16 cellular contexts compared by ENCODE assay signal in the genomic region with DNA sequence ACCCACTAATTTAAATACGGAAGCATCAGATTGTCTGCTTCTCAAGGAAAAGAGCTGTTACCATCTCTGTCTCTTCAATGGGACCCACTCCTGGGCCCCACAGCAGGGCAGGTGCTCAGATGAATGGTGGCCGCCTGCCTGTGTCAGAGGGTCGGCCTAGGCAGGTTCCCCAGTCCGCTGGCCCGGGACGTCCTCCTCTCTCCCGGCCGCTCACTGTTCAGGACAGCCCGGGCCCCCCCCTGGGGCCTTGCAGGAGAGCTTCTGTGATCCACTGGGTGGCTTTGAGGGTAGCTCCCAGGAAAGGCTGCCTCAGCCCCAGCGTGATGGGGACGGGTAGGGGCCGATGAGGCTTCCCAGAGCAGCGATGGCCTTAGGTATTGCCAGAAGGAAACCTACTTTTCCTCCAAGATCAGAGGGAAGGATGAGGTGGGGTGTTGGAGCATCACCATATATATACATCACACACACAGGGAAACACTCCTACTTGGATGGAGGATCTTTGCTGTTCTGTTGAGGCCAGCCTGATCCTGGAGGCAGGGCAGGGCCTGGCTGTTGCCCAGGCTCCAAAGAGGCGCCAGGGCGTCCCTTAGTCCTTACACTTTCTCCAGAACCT.
"Had no signal": no experiment of that assay in that cellular context is flagged by ENCODE, and none has a peak within 500 bp of the region (broad histone marks: within the 10 kb centered on the region; RNA-seq: fewer than 3 reads in every experiment).

No MANE protein-coding gene starts in this region.

- DNase-seq: activated CD4-positive, CD25-positive, alpha-beta regulatory T cell; activated gamma-delta T cell; activated T-cell treated with anti-CD3 and anti-CD28 coated beads, Interleukin-2, amount 50 U/mL, for 24 hours; amygdala; dorsolateral prefrontal cortex; esophagus squamous epithelium; foreskin fibroblast; left lung; pancreas; stimulated activated CD4-positive, alpha-beta T cell treated with anti-CD3 and anti-CD28 coated beads, Interleukin-2, amount 100 ng/mL, for 48 hours; stimulated activated naive CD8-positive, alpha-beta T cell treated with anti-CD3 and anti-CD28 coated beads, Interleukin-15, Interleukin-2, amounts not matched to agents 100 U/mL and 50 U/mL, for 24 hours; T-helper 1 cell; upper lobe of right lung had no signal

- H3K9me3 Mint-ChIP-seq: activated T-cell treated with anti-CD3 and anti-CD28 coated beads, Interleukin-2, amount 50 U/mL, for 24 hours; memory B cell; neural progenitor cell had no signal

- H3K27me3 ChIP-seq: dorsolateral prefrontal cortex, esophagus squamous epithelium, pancreas, upper lobe of right lung had no signal

- H3K4me3 ChIP-seq: dorsolateral prefrontal cortex, neural progenitor cell, pancreas, upper lobe of right lung had no signal

- ATAC-seq: pancreas; stimulated activated naive CD8-positive, alpha-beta T cell treated with anti-CD3 and anti-CD28 coated beads, Interleukin-15, Interleukin-2, amounts not matched to agents 100 U/mL and 50 U/mL, for 24 hours had no signal

- H3K27ac Mint-ChIP-seq: activated naive CD8-positive, alpha-beta T cell; activated T-cell treated with anti-CD3 and anti-CD28 coated beads, Interleukin-2, amount 50 U/mL, for 24 hours; memory B cell had no signal

- H3K27me3 Mint-ChIP-seq: activated naive CD8-positive, alpha-beta T cell; activated T-cell treated with anti-CD3 and anti-CD28 coated beads, Interleukin-2, amount 50 U/mL, for 24 hours; memory B cell had no signal

- H3K9me3 ChIP-seq: esophagus squamous epithelium, left lung, pancreas, upper lobe of right lung had no signal

- H3K36me3 Mint-ChIP-seq: activated naive CD8-positive, alpha-beta T cell; neural progenitor cell had no signal

- H3K4me1 ChIP-seq: pancreas had no signal

- H3K4me3 Mint-ChIP-seq: activated naive CD8-positive, alpha-beta T cell; activated T-cell treated with anti-CD3 and anti-CD28 coated beads, Interleukin-2, amount 50 U/mL, for 24 hours; memory B cell; neural progenitor cell had no signal

- H3K27ac ChIP-seq: esophagus squamous epithelium, left lung, neural progenitor cell, pancreas, upper lobe of right lung had no signal

- H3K36me3 ChIP-seq: neural progenitor cell had no signal
